ENCODE assay signal across 8 cellular contexts in genomic region chr6:34154668-34155447, GRCh38. TPM values are rescaled to one million over a fixed set of nuclear protein-coding genes. Genes with fewer than 3 reads are reported as not detected.
A peak's percentile ranks its signal among the peaks of the same experiment; 100 is the strongest.
DNase-seq lines count a peak whose midpoint lies in the region; ATAC-seq and TF ChIP-seq lines count a peak whose summit lies in the region.

No MANE protein-coding gene starts in this region.

- peaks cover 4% of the 10 kb centered on the region for H3K4me1 Mint-ChIP-seq in activated CD4-positive, alpha-beta T cell treated with anti-CD3 and anti-CD28 coated beads for 36 hours

- no peak overlapping the region for H3K9ac ChIP-seq in liver (ENCODE audit: low read depth in 1 of 2, low read length in 2 of 2)

- peak; percentile 91 for ATAC-seq in activated CD4-positive, alpha-beta T cell treated with anti-CD3 and anti-CD28 coated beads for 36 hours
- no peak for ATAC-seq in HG03457 (IDR thresholded peaks at IDR 0.05; ENCODE audit: unreplicated experiment)

- H3K4me1 ChIP-seq in liver (ENCODE audit: control insufficient read depth in 4 of 4, insufficient read depth in 4 of 4, low read length in 3 of 4): peaks cover 0 to 10% (median 5%) of the 10 kb centered on the region in 4 donors

- peaks cover 34% of the 10 kb centered on the region for H3K27me3 Mint-ChIP-seq in activated CD4-positive, alpha-beta T cell treated with anti-CD3 and anti-CD28 coated beads for 36 hours

- DNase-seq in DMS153 treated with DMSO at 0.1 percent for 48 hours (lab: John Stamatoyannopoulos, UW; ENCODE audit: unreplicated experiment): peak; percentile 17
- no peak for DNase-seq in DMS153 (lab: John Stamatoyannopoulos, UW)
- DNase-seq in NAMALWA (ENCODE audit: low spot score): peak; percentile 72
- DNase-seq in activated CD4-positive, alpha-beta T cell treated with anti-CD3 and anti-CD28 coated beads for 36 hours: peak; percentile 83
- DNase-seq in choroid plexus epithelial cell (ENCODE audit: low read depth): peak; percentile 50
- peak; percentile 50 for DNase-seq in stimulated activated CD8-positive, alpha-beta memory T cell treated with anti-CD3 and anti-CD28 coated beads, Interleukin-12 subunit alpha, Interleukin-12 subunit beta, amount 100 ng/mL, for 1 hour (ENCODE audit: low read depth)

- peaks cover 0 to 11% (median 5%) of the 10 kb centered on the region in 4 donors for H3K27me3 ChIP-seq in liver (ENCODE audit: control insufficient read depth in 4 of 4, insufficient read depth in 4 of 4, low read length in 3 of 4)

- peak overlapping the region; percentile 22 for H3K4me3 ChIP-seq in choroid plexus epithelial cell (ENCODE audit: low read depth, low read length)
- H3K4me3 ChIP-seq in liver (ENCODE audit: low read depth in 1 of 3, low read length in 3 of 3): no peak overlapping the region

- intact Hi-C loops in activated CD4-positive, alpha-beta T cell treated with anti-CD3 and anti-CD28 coated beads for 36 hours (cut with DNase I, micrococcal nuclease): loop anchor here (1.0 to 10.0 kb wide), 6 partner anchors 100 to 411 kb away; partner anchors contain the start of gene IP6K3 (in 1 of the 2)

- no peaks in the 10 kb centered on the region for H3K36me3 ChIP-seq in liver (ENCODE audit: control insufficient read depth in 4 of 4, insufficient read depth in 3 of 4, low read depth in 1 of 4, low read length in 3 of 4)

- TF ChIP-seq RAD21 in liver (IDR thresholded peaks at IDR 0.05): peak; percentile 79 to 87

- POLR2A ChIA-PET in activated CD4-positive, alpha-beta T cell treated with anti-CD3 and anti-CD28 coated beads for 36 hours (lab: Charles Lee): interaction anchor here (1.3 kb wide), 1 partner anchor 10 kb away, joined by 3 read pairs; no protein-coding TSS in a partner anchor

- H3K27ac Mint-ChIP-seq in activated CD4-positive, alpha-beta T cell treated with anti-CD3 and anti-CD28 coated beads for 36 hours: no peak overlapping the region

- peaks cover 3% of the 10 kb centered on the region for H3K9me3 Mint-ChIP-seq in activated CD4-positive, alpha-beta T cell treated with anti-CD3 and anti-CD28 coated beads for 36 hours (ENCODE audit: low read depth)

- no peak overlapping the region for H3K4me3 Mint-ChIP-seq in activated CD4-positive, alpha-beta T cell treated with anti-CD3 and anti-CD28 coated beads for 36 hours

- TF ChIP-seq CTCF in choroid plexus epithelial cell (conservative IDR thresholded peaks at IDR 0.05; ENCODE audit: low read depth, low read length): peak; percentile 65
- TF ChIP-seq CTCF in liver (IDR thresholded peaks at IDR 0.05; ENCODE audit: low read depth, low read length, missing input control): peak; percentile 83

- H3K27ac ChIP-seq in liver (ENCODE audit: low read depth in 1 of 2, low read length in 2 of 2): no peak overlapping the region

- no peaks in the 10 kb centered on the region for H3K36me3 Mint-ChIP-seq in activated CD4-positive, alpha-beta T cell treated with anti-CD3 and anti-CD28 coated beads for 36 hours (ENCODE audit: low read depth)

- CTCF ChIA-PET in activated CD4-positive, alpha-beta T cell treated with anti-CD3 and anti-CD28 coated beads for 36 hours (lab: Charles Lee): interaction anchor here (0.6 to 5.3 kb wide), 25 partner anchors 10 to 1288 kb away, joined by 3 to 36 read pairs (median 3); no protein-coding TSS in a partner anchor

- 7% methylated on average over 61 of the region's 61 CpGs for WGBS in liver

- peaks cover 0 to 4% (median 1%) of the 10 kb centered on the region in 4 donors for H3K9me3 ChIP-seq in liver (ENCODE audit: control insufficient read depth in 4 of 4, low read length in 3 of 4)

TF ChIP-seq in liver, 16 proteins besides CTCF, POLR2A, EP300 and RAD21:
- TF ChIP-seq ZBTB33 (IDR thresholded peaks at IDR 0.05) (no peak), SP1 (IDR thresholded peaks at IDR 0.05) (no peak), FOXA1 (IDR thresholded peaks at IDR 0.05) (no peak), MAX (IDR thresholded peaks at IDR 0.05) (no peak)

RNA-seq across cellular contexts. Expression of gene GRM4, which starts 9.0 kb away (rescaled TPM):
- total RNA-seq in activated CD4-positive, alpha-beta T cell treated with anti-CD3 and anti-CD28 coated beads for 36 hours: under 1 TPM in 1 of 2 experiments, not detected in 1; 0.11 TPM
- not detected for total RNA-seq in liver
- not detected for polyA plus RNA-seq in liver
